In genomic region chr15:49986326-49986725, GRCh38 we compare ENCODE assay signal across 28 cellular contexts.
"Had no signal": no experiment of that assay in that cellular context is flagged by ENCODE, and none has a peak within 500 bp of the region (broad histone marks: within the 10 kb centered on the region; RNA-seq: fewer than 3 reads in every experiment).

No MANE protein-coding gene starts in this region.

- H3K27ac ChIP-seq: epithelial cell of prostate, esophagus squamous epithelium, lower lobe of right lung, neural progenitor cell, skin epidermis, upper lobe of left lung, WERI-Rb-1 had no signal

- H3K4me3 ChIP-seq: esophagus squamous epithelium, lower lobe of right lung, neural progenitor cell, skin epidermis, upper lobe of left lung had no signal

- ATAC-seq: activated CD4-positive, CD25-positive, alpha-beta regulatory T cell treated with anti-CD3 and anti-CD28 coated beads, Interleukin-2, amount 50 U/mL, for 24 hours; lower lobe of right lung; naive thymus-derived CD8-positive, alpha-beta T cell; stimulated activated naive CD8-positive, alpha-beta T cell treated with anti-CD3 and anti-CD28 coated beads, Interleukin-15, Interleukin-2, amounts not matched to agents 100 U/mL and 50 U/mL, for 24 hours; T-helper 17 cell had no signal

- H3K4me1 ChIP-seq: upper lobe of left lung had no signal

- DNase-seq: activated CD4-positive, alpha-beta memory T cell treated with anti-CD3 and anti-CD28 coated beads, Interleukin-2, amount 10 ng/mL, durations not matched to agents 7 days and 5 days; activated CD4-positive, alpha-beta T cell treated with anti-CD3 and anti-CD28 coated beads for 48 hours; activated CD8-positive, alpha-beta memory T cell treated with anti-CD3 and anti-CD28 coated beads, Interleukin-2, amount 50 U/mL, for 48 hours; activated gamma-delta T cell treated with Interleukin-2 at 50 U/mL for 16 hours; activated naive CD4-positive, alpha-beta T cell treated with anti-CD3 and anti-CD28 coated beads, Interleukin-2, amount 50 U/mL, for 16 hours; activated T-cell treated with anti-CD3 and anti-CD28 coated beads, Interleukin-2, amount 50 U/mL, for 24 hours; endodermal cell; esophagus squamous epithelium; foreskin fibroblast; head of caudate nucleus; hippocampal formation; kidney; lower lobe of right lung; mesenchymal stem cell; naive thymus-derived CD8-positive, alpha-beta T cell; right cardiac atrium; stimulated activated CD4-positive, alpha-beta T cell treated with anti-CD3 and anti-CD28 coated beads, Interleukin-12 subunit alpha, Interleukin-12 subunit beta, amount 100 ng/mL, for 4 hours; stimulated activated CD4-positive, alpha-beta T cell treated with anti-CD3 and anti-CD28 coated beads, Interleukin-4, amount 100 ng/mL, for 1 hour; stimulated activated naive CD8-positive, alpha-beta T cell treated with anti-CD3 and anti-CD28 coated beads, Interleukin-15, Interleukin-2, amounts not matched to agents 100 U/mL and 50 U/mL, for 24 hours; substantia nigra; T-helper 17 cell; T1000; upper lobe of left lung; WERI-Rb-1 had no signal

- H3K27me3 ChIP-seq: esophagus squamous epithelium, neural progenitor cell, upper lobe of left lung had no signal

- H3K4me2 ChIP-seq: neural progenitor cell had no signal

- H3K9me3 ChIP-seq: esophagus squamous epithelium, lower lobe of right lung, upper lobe of left lung had no signal

- H3K36me3 ChIP-seq: esophagus squamous epithelium, lower lobe of right lung, neural progenitor cell, upper lobe of left lung, WERI-Rb-1 had no signal

- H3K9ac ChIP-seq: neural progenitor cell had no signal
